In genomic region chr2:42971947-42972736, GRCh38 we compare ENCODE assay signal across 12 cellular contexts.
A peak's percentile ranks its signal among the peaks of the same experiment; 100 is the strongest.
DNase-seq lines count a peak whose midpoint lies in the region; ATAC-seq, FAIRE-seq and TF ChIP-seq lines count a peak whose summit lies in the region.
"Had no signal": no experiment of that assay in that cellular context is flagged by ENCODE, and none has a peak within 500 bp of the region (broad histone marks: within the 10 kb centered on the region; RNA-seq: fewer than 3 reads in every experiment).

No MANE protein-coding gene starts in this region.

- ATAC-seq in GM18498 (IDR thresholded peaks at IDR 0.05; ENCODE audit: unreplicated experiment), result peak; percentile 43
- ATAC-seq: gastroesophageal sphincter, sciatic nerve had no signal

- TF ChIP-seq CTCF in CD14-positive monocyte (IDR thresholded peaks at IDR 0.05) (no peak), bronchial epithelial cell (IDR thresholded peaks at IDR 0.05; ENCODE audit: insufficient read depth, low read length, severe bottlenecking) (no peak), endothelial cell (IDR thresholded peaks at IDR 0.05; ENCODE audit: unreplicated experiment) (no peak)

- H3K27me3 ChIP-seq in bronchial epithelial cell (ENCODE audit: control insufficient read depth, insufficient read depth, low read length) (no peaks in the 10 kb centered on the region), mesendoderm (ENCODE audit: insufficient read depth, low read length, poor library complexity) (no peaks in the 10 kb centered on the region)
- H3K27me3 ChIP-seq: gastroesophageal sphincter had no signal

- H3K4me1 ChIP-seq in mesendoderm (ENCODE audit: control insufficient read depth, low read depth, low read length), result no peaks in the 10 kb centered on the region

- no peak overlapping the region for H2BK5ac ChIP-seq in mesendoderm (ENCODE audit: low read length)

- in situ Hi-C loops in KBM-7 (cut with MboI; ENCODE audit: low pct_unique_long_range_greater_than_20kb, low sequenced_read_pairs), result no loop called here

- H2BK15ac ChIP-seq in mesendoderm (replicated peaks; ENCODE audit: low read depth), result no peak overlapping the region

- H3K4me1 Mint-ChIP-seq in CD14-positive monocyte, result peaks cover 86% of the 10 kb centered on the region
- H3K4me1 Mint-ChIP-seq in endothelial cell (ENCODE audit: unreplicated experiment), result peaks cover 20% of the 10 kb centered on the region

- no peak overlapping the region for H2AK5ac ChIP-seq in mesendoderm (ENCODE audit: low read length)

- FAIRE-seq in bronchial epithelial cell (lab: Jason Lieb, UNC), result no peak

- H3K9me3 Mint-ChIP-seq in CD14-positive monocyte, result peaks cover 0 to 1% (median 0%) of the 10 kb centered on the region in 7 donors
- no peaks in the 10 kb centered on the region for H3K9me3 Mint-ChIP-seq in endothelial cell (ENCODE audit: unreplicated experiment)
- H3K9me3 Mint-ChIP-seq: activated naive CD8-positive, alpha-beta T cell treated with anti-CD3 and anti-CD28 coated beads, Interleukin-2, amount 10 ng/mL, durations not matched to agents 7 days and 5 days had no signal

- no peak overlapping the region for H3K23ac ChIP-seq in mesendoderm (ENCODE audit: low read length)

- H2BK120ac ChIP-seq in mesendoderm (ENCODE audit: low read depth, low read length), result no peak overlapping the region

- WGBS in mesendoderm (ENCODE audit: extremely low coverage, insufficient coverage, low lambda C conversion rate), result no CpG with 5 or more reads among the region's 7 CpGs

- H3K27ac ChIP-seq in mesendoderm (ENCODE audit: low read depth, low read length), result no peak overlapping the region
- H3K27ac ChIP-seq: gastroesophageal sphincter had no signal

- H4K5ac ChIP-seq in mesendoderm (ENCODE audit: low read length), result no peak overlapping the region

- H3K4ac ChIP-seq in mesendoderm (ENCODE audit: low read depth, low read length), result no peak overlapping the region

- H3K36me3 Mint-ChIP-seq in CD14-positive monocyte, result peaks cover 0 to 1% of the 10 kb centered on the region in 2 donors
- H3K36me3 Mint-ChIP-seq in endothelial cell (ENCODE audit: low read depth, unreplicated experiment), result no peaks in the 10 kb centered on the region
- H3K36me3 Mint-ChIP-seq: activated naive CD8-positive, alpha-beta T cell treated with anti-CD3 and anti-CD28 coated beads, Interleukin-2, amount 10 ng/mL, durations not matched to agents 7 days and 5 days had no signal

- no peaks in the 10 kb centered on the region for H3K79me2 ChIP-seq in mesendoderm (ENCODE audit: control insufficient read depth, insufficient read depth, low read length)

- H3K27me3 Mint-ChIP-seq in CD14-positive monocyte (ENCODE audit: low read depth in 3 of 3), result peaks cover 0 to 1% (median 1%) of the 10 kb centered on the region in 3 donors
- peaks cover 7% of the 10 kb centered on the region for H3K27me3 Mint-ChIP-seq in endothelial cell (ENCODE audit: unreplicated experiment)

- no peak overlapping the region for H3K4me3 ChIP-seq in bronchial epithelial cell (ENCODE audit: low read depth, low read length)
- H3K4me3 ChIP-seq in mesendoderm (ENCODE audit: low read length), result no peak overlapping the region
- H3K4me3 ChIP-seq: gastroesophageal sphincter had no signal

- H3K36me3 ChIP-seq in bronchial epithelial cell (ENCODE audit: control insufficient read depth, insufficient read depth, low read length) (no peaks in the 10 kb centered on the region), mesendoderm (ENCODE audit: control insufficient read depth, insufficient read depth, low read length) (no peaks in the 10 kb centered on the region)
- H3K36me3 ChIP-seq: gastroesophageal sphincter had no signal

- no peak overlapping the region for H4K8ac ChIP-seq in mesendoderm (ENCODE audit: low read depth, low read length)

- no peak overlapping the region for H3K18ac ChIP-seq in mesendoderm (ENCODE audit: low read length)

- H3K4me2 ChIP-seq in mesendoderm (ENCODE audit: low read length), result no peak overlapping the region

- intact Hi-C loops in CD14-positive monocyte (cut with micrococcal nuclease), result loop anchor here in 1 of 2 donors (10.0 kb wide), 2 partner anchors 153 to 513 kb away; no protein-coding TSS in a partner anchor

- no peak overlapping the region for H3K9ac ChIP-seq in mesendoderm (ENCODE audit: low read length)

- H3K79me1 ChIP-seq in mesendoderm (ENCODE audit: low read length), result no peaks in the 10 kb centered on the region

- H3K4me3 Mint-ChIP-seq in CD14-positive monocyte (no peak overlapping the region), endothelial cell (ENCODE audit: unreplicated experiment) (no peak overlapping the region)
- H3K4me3 Mint-ChIP-seq: activated naive CD8-positive, alpha-beta T cell treated with anti-CD3 and anti-CD28 coated beads, Interleukin-2, amount 10 ng/mL, durations not matched to agents 7 days and 5 days had no signal

- no peak overlapping the region for H3K56ac ChIP-seq in mesendoderm (ENCODE audit: low read length)

- DNase-seq in CD14-positive monocyte (ENCODE audit: low spot score) (peak; percentile 12), bronchial epithelial cell (ENCODE audit: low read depth) (peak; percentile 86), mesendoderm (peak; percentile 56), KBM-7 (no peak), AG08396 (ENCODE audit: low spot score) (no peak), endothelial cell (ENCODE audit: low spot score) (no peak)
- DNase-seq: activated CD4-positive, alpha-beta T cell treated with anti-CD3 and anti-CD28 coated beads, Interleukin-2, amount 50 U/mL, for 48 hours; NCI-H2171 had no signal

- H3K27ac Mint-ChIP-seq in CD14-positive monocyte, result peak overlapping the region in 3 of 7 donors; percentile 38 to 81 (median 73)
- H3K27ac Mint-ChIP-seq in endothelial cell (ENCODE audit: unreplicated experiment), result no peak overlapping the region
- H3K27ac Mint-ChIP-seq: activated naive CD8-positive, alpha-beta T cell treated with anti-CD3 and anti-CD28 coated beads, Interleukin-2, amount 10 ng/mL, durations not matched to agents 7 days and 5 days had no signal

Comparison
In these comparisons a context has a peak if more than half of its experiments do, and no peak if none do; other contexts are left out.
1. DNase-seq: peak in CD14-positive monocyte (single experiment), bronchial epithelial cell (single experiment) and mesendoderm (single experiment); none in KBM-7 (single experiment), AG08396 (single experiment) and endothelial cell (single experiment).